ENCODE assay signal across 19 cellular contexts in genomic region chr12:31931796-31932715, GRCh38. TPM values are rescaled to one million over a fixed set of nuclear protein-coding genes. Genes with fewer than 3 reads are reported as not detected.
A peak's percentile ranks its signal among the peaks of the same experiment; 100 is the strongest.
DNase-seq lines count a peak whose midpoint lies in the region; ATAC-seq and TF ChIP-seq lines count a peak whose summit lies in the region.
"Had no signal": no experiment of that assay in that cellular context is flagged by ENCODE, and none has a peak within 500 bp of the region (broad histone marks: within the 10 kb centered on the region; RNA-seq: fewer than 3 reads in every experiment).

No MANE protein-coding gene starts in this region.

- H3K27me3 ChIP-seq in upper lobe of right lung = no peaks in the 10 kb centered on the region
- H3K27me3 ChIP-seq in dorsolateral prefrontal cortex = peaks cover 0 to 5% (median 0%) of the 10 kb centered on the region in 45 donors
- H3K27me3 ChIP-seq in Peyer's patch = no peaks in the 10 kb centered on the region
- H3K27me3 ChIP-seq: transverse colon had no signal

- peaks cover 31% of the 10 kb centered on the region for H3K9me3 Mint-ChIP-seq in activated CD8-positive, alpha-beta T cell treated with anti-CD3 and anti-CD28 coated beads for 36 hours

- no peak for TF ChIP-seq POLR2A in Peyer's patch (IDR thresholded peaks at IDR 0.05)

- H3K27ac ChIP-seq in upper lobe of right lung = no peak overlapping the region
- H3K27ac ChIP-seq in dorsolateral prefrontal cortex = no peak overlapping the region
- H3K27ac ChIP-seq in Peyer's patch = no peak overlapping the region
- H3K27ac ChIP-seq: gastrocnemius medialis, transverse colon had no signal

- H3K4me3 ChIP-seq in upper lobe of right lung (no peak overlapping the region), dorsolateral prefrontal cortex (no peak overlapping the region), Peyer's patch (no peak overlapping the region)
- H3K4me3 ChIP-seq: gastrocnemius medialis, GM12878, transverse colon had no signal

- DNase-seq in activated gamma-delta T cell treated with Interleukin-2 at 50 U/mL for 16 hours = peak; percentile 11
- no peak for DNase-seq in activated gamma-delta T cell (lab: John Stamatoyannopoulos, UW)
- peak; percentile 32 for DNase-seq in activated CD8-positive, alpha-beta T cell treated with anti-CD3 and anti-CD28 coated beads for 36 hours
- DNase-seq in left lobe of liver (ENCODE audit: low spot score) = no peak
- DNase-seq in upper lobe of right lung = no peak
- DNase-seq in dorsolateral prefrontal cortex = no peak
- no peak for DNase-seq in ecto neural progenitor cell (ENCODE audit: low spot score)
- DNase-seq in Peyer's patch = no peak
- DNase-seq: activated CD4-positive, alpha-beta T cell treated with anti-CD3 and anti-CD28 coated beads for 4 hours; amygdala; DMS79 treated with DMSO at 0.1 percent for 48 hours; gastrocnemius medialis; IMR-90; NCI-H1105; transverse colon had no signal

- peaks cover 37% of the 10 kb centered on the region for H3K36me3 Mint-ChIP-seq in activated CD8-positive, alpha-beta T cell treated with anti-CD3 and anti-CD28 coated beads for 36 hours (ENCODE audit: low read depth)
- H3K36me3 Mint-ChIP-seq: CD14-positive monocyte had no signal

- TF ChIP-seq CTCF in activated CD8-positive, alpha-beta T cell treated with anti-CD3 and anti-CD28 coated beads for 36 hours (IDR thresholded peaks at IDR 0.05) = no peak
- TF ChIP-seq CTCF in upper lobe of right lung (IDR thresholded peaks at IDR 0.05) (no peak), dorsolateral prefrontal cortex (IDR thresholded peaks at IDR 0.05 in 54 of 56, conservative IDR thresholded peaks at IDR 0.05 in 2 of 56; ENCODE audit: low read depth in 1 of 56, partially characterized antibody in 56 of 56) (no peak), Peyer's patch (IDR thresholded peaks at IDR 0.05) (no peak)

- no peaks in the 10 kb centered on the region for H3K27me3 Mint-ChIP-seq in activated CD8-positive, alpha-beta T cell treated with anti-CD3 and anti-CD28 coated beads for 36 hours

- no peaks in the 10 kb centered on the region for H3K4me1 ChIP-seq in upper lobe of right lung
- no peaks in the 10 kb centered on the region for H3K4me1 ChIP-seq in Peyer's patch
- H3K4me1 ChIP-seq: gastrocnemius medialis, transverse colon had no signal

- no peaks in the 10 kb centered on the region for H3K9me3 ChIP-seq in upper lobe of right lung
- no peaks in the 10 kb centered on the region for H3K9me3 ChIP-seq in Peyer's patch
- H3K9me3 ChIP-seq: gastrocnemius medialis, transverse colon had no signal

- peak; percentile 28 for ATAC-seq in activated CD8-positive, alpha-beta T cell treated with anti-CD3 and anti-CD28 coated beads for 36 hours
- ATAC-seq in left lobe of liver (peak; percentile 19), upper lobe of right lung (peak; percentile 47)
- ATAC-seq: gastrocnemius medialis, GM12878, Right ventricle myocardium inferior had no signal

- CTCF ChIA-PET in activated CD8-positive, alpha-beta T cell treated with anti-CD3 and anti-CD28 coated beads for 36 hours (lab: Charles Lee) = interaction anchor here (1.2 kb wide), 1 partner anchor 15 kb away, joined by 5 read pairs; no protein-coding TSS in a partner anchor

- H3K27ac Mint-ChIP-seq in activated CD8-positive, alpha-beta T cell treated with anti-CD3 and anti-CD28 coated beads for 36 hours = peak overlapping the region; percentile 69

- H3K4me1 Mint-ChIP-seq in activated CD8-positive, alpha-beta T cell treated with anti-CD3 and anti-CD28 coated beads for 36 hours (ENCODE audit: low read depth) = peaks cover 57% of the 10 kb centered on the region
- H3K4me1 Mint-ChIP-seq: CD14-positive monocyte had no signal

- intact Hi-C loops in activated CD8-positive, alpha-beta T cell treated with anti-CD3 and anti-CD28 coated beads for 36 hours (cut with micrococcal nuclease) = no loop called here
- intact Hi-C loops in upper lobe of right lung (cut with DNase I) (no loop called here), dorsolateral prefrontal cortex (cut with DNase I) (no loop called here)

- POLR2A ChIA-PET in activated CD8-positive, alpha-beta T cell treated with anti-CD3 and anti-CD28 coated beads for 36 hours (lab: Charles Lee) = interaction anchor here (0.7 to 2.3 kb wide), 4 partner anchors 19 to 37 kb away, joined by 3 to 6 read pairs (median 4); partner anchors contain the start of gene RESF1

- H3K36me3 ChIP-seq in upper lobe of right lung (no peaks in the 10 kb centered on the region), Peyer's patch (no peaks in the 10 kb centered on the region)
- H3K36me3 ChIP-seq: gastrocnemius medialis, transverse colon had no signal

- no peak overlapping the region for H3K4me3 Mint-ChIP-seq in activated CD8-positive, alpha-beta T cell treated with anti-CD3 and anti-CD28 coated beads for 36 hours
- H3K4me3 Mint-ChIP-seq: neural crest cell had no signal

RNA-seq across cellular contexts. Expression of gene RESF1, which starts 27.2 kb away (rescaled TPM):
- total RNA-seq in activated CD8-positive, alpha-beta T cell treated with anti-CD3 and anti-CD28 coated beads for 36 hours = 10 to 100 TPM; 70.8 to 83.3 TPM
- total RNA-seq in left lobe of liver = 27.3 TPM
- total RNA-seq in upper lobe of right lung = 72.3 TPM
- total RNA-seq in dorsolateral prefrontal cortex = 10 to 100 TPM; 21.6 to 58.1 (median 36.9) TPM
- 100 to 1,000 TPM in 3 of 4 donors, 10 to 100 TPM in 1; 91.8 to 287 (median 137) TPM for total RNA-seq in Peyer's patch

Comparison
In these comparisons a context has a peak if more than half of its experiments do, and no peak if none do; other contexts are left out.
1. DNase-seq: peak in activated gamma-delta T cell treated with Interleukin-2 at 50 U/mL for 16 hours (single experiment) and activated CD8-positive, alpha-beta T cell treated with anti-CD3 and anti-CD28 coated beads for 36 hours (single experiment); none in activated gamma-delta T cell (single experiment), left lobe of liver (single experiment), upper lobe of right lung (single experiment), dorsolateral prefrontal cortex (0 of 10), ecto neural progenitor cell (single experiment) and Peyer's patch (0 of 3).
2. Peak in every context shown above with its lines, with median percentiles within 50 percentile points of each other: ATAC-seq.